ENCODE assay signal across 11 cellular contexts in the genomic region with DNA sequence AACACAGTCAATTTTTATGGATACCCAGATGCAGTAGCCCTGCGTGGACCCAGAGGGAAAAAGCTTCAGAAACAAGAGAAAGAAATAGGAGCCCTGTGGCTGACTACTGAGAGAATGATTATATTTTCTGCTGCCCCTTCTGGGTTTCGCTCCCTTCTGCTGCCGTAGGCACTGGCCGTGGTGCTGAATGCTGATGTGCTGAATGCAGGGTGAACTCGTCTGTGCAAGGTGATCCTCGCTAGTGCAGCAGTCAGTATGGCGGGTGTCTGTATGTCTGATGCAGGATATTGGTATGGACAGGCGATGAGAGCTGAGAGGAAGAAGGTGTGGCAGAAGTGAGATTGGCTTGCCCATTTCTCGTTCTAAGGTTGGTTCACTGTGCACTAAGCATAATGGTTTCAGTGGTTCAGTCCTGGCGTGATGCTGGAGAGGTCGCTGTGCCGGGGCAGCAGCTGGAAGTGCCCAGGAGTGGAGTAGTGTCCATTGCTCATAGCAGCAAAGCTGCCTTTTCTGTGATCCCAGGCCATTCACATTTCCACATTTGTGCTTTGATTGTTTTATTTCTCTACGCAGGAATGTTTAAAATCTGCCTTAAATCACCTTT.
DNase-seq lines count a peak whose midpoint lies in the region; ATAC-seq and TF ChIP-seq lines count a peak whose summit lies in the region.
"Had no signal": no experiment of that assay in that cellular context is flagged by ENCODE, and none has a peak within 500 bp of the region (broad histone marks: within the 10 kb centered on the region; RNA-seq: fewer than 3 reads in every experiment).

No MANE protein-coding gene starts in this region.

- H3K27ac Mint-ChIP-seq in activated naive CD8-positive, alpha-beta T cell treated with anti-CD3 and anti-CD28 coated beads, Interleukin-2, amount 50 U/mL, for 24 hours: no peak overlapping the region
- H3K27ac Mint-ChIP-seq in CD4-positive, alpha-beta memory T cell: no peak overlapping the region
- H3K27ac Mint-ChIP-seq: activated B cell treated with CpG ODN at 0.5 μM for 24 hours had no signal

- peak; percentile 72 for DNase-seq in AG20443 (ENCODE audit: low spot score)
- peak; percentile 50 for DNase-seq in HuH-7 (ENCODE audit: low spot score)
- DNase-seq in activated naive CD8-positive, alpha-beta T cell treated with anti-CD3 and anti-CD28 coated beads, Interleukin-2, amount 50 U/mL, for 24 hours: peak; percentile 17
- peak; percentile 75 for DNase-seq in iPS-NIHi11 (ENCODE audit: low spot score)
- no peak for DNase-seq in germinal center (ENCODE audit: low spot score)
- DNase-seq in lower leg skin (ENCODE audit: low spot score in 2 of 2): no peak
- no peak for DNase-seq in CD4-positive, alpha-beta memory T cell
- DNase-seq in NK-92 treated with Interleukin-12 subunit alpha and Interleukin-12 subunit beta, amount 100 ng/mL, for 24 hours (lab: John Stamatoyannopoulos, UW): no peak
- DNase-seq: activated B cell treated with CpG ODN at 0.5 μM for 24 hours, NCI-H187 treated with DMSO at 0.1 percent for 48 hours had no signal

- no peaks in the 10 kb centered on the region for H3K36me3 ChIP-seq in CD4-positive, alpha-beta memory T cell (ENCODE audit: insufficient read depth, low read length)

- no peaks in the 10 kb centered on the region for H3K27me3 ChIP-seq in CD4-positive, alpha-beta memory T cell (ENCODE audit: insufficient read depth, low read length)

- peaks cover 5% of the 10 kb centered on the region for H3K27me3 Mint-ChIP-seq in activated naive CD8-positive, alpha-beta T cell treated with anti-CD3 and anti-CD28 coated beads, Interleukin-2, amount 50 U/mL, for 24 hours
- peaks cover 8 to 16% of the 10 kb centered on the region in 2 donors for H3K27me3 Mint-ChIP-seq in CD4-positive, alpha-beta memory T cell

- no peak overlapping the region for H3K4me3 Mint-ChIP-seq in activated naive CD8-positive, alpha-beta T cell treated with anti-CD3 and anti-CD28 coated beads, Interleukin-2, amount 50 U/mL, for 24 hours
- no peak overlapping the region for H3K4me3 Mint-ChIP-seq in CD4-positive, alpha-beta memory T cell
- H3K4me3 Mint-ChIP-seq: activated B cell treated with CpG ODN at 0.5 μM for 24 hours had no signal

- H3K9me3 Mint-ChIP-seq in activated naive CD8-positive, alpha-beta T cell treated with anti-CD3 and anti-CD28 coated beads, Interleukin-2, amount 50 U/mL, for 24 hours: no peaks in the 10 kb centered on the region
- peaks cover 0 to 10% (median 3%) of the 10 kb centered on the region in 8 donors for H3K9me3 Mint-ChIP-seq in CD4-positive, alpha-beta memory T cell
- H3K9me3 Mint-ChIP-seq: activated B cell treated with CpG ODN at 0.5 μM for 24 hours had no signal

- no peaks in the 10 kb centered on the region for H3K9me3 ChIP-seq in CD4-positive, alpha-beta memory T cell (ENCODE audit: control insufficient read depth in 1 of 2, low read length in 2 of 2)

- H3K27ac ChIP-seq in CD4-positive, alpha-beta memory T cell (ENCODE audit: low read depth, low read length): no peak overlapping the region
- H3K27ac ChIP-seq: parathyroid adenoma had no signal

- POLR2A ChIA-PET in CD4-positive, alpha-beta memory T cell (lab: Charles Lee; ENCODE audit: partially characterized antibody): no interaction called here

- H3K4me3 ChIP-seq in lower leg skin (ENCODE audit: low read depth, poor library complexity, severe bottlenecking): no peak overlapping the region
- no peak overlapping the region for H3K4me3 ChIP-seq in CD4-positive, alpha-beta memory T cell (ENCODE audit: low read length in 2 of 2)

- H3K4me1 Mint-ChIP-seq in activated naive CD8-positive, alpha-beta T cell treated with anti-CD3 and anti-CD28 coated beads, Interleukin-2, amount 50 U/mL, for 24 hours: no peaks in the 10 kb centered on the region
- H3K4me1 Mint-ChIP-seq in CD4-positive, alpha-beta memory T cell: no peaks in the 10 kb centered on the region
- H3K4me1 Mint-ChIP-seq: activated B cell treated with CpG ODN at 0.5 μM for 24 hours had no signal

- no peaks in the 10 kb centered on the region for H3K36me3 Mint-ChIP-seq in activated naive CD8-positive, alpha-beta T cell treated with anti-CD3 and anti-CD28 coated beads, Interleukin-2, amount 50 U/mL, for 24 hours (ENCODE audit: low read depth)
- H3K36me3 Mint-ChIP-seq in CD4-positive, alpha-beta memory T cell: no peaks in the 10 kb centered on the region

- intact Hi-C loops in lower leg skin (cut with DNase I; ENCODE audit: low total_unique reads): no loop called here
- intact Hi-C loops in CD4-positive, alpha-beta memory T cell (cut with micrococcal nuclease): no loop called here

- CTCF ChIA-PET in CD4-positive, alpha-beta memory T cell (lab: Charles Lee; ENCODE audit: partially characterized antibody): no interaction called here

- 34 to 43% methylated on average over 13 of the region's 13 CpGs for WGBS in lower leg skin, 2 donors

- no peak for TF ChIP-seq POLR2A in lower leg skin (IDR thresholded peaks at IDR 0.05)

- no peak for ATAC-seq in activated naive CD8-positive, alpha-beta T cell treated with anti-CD3 and anti-CD28 coated beads, Interleukin-2, amount 50 U/mL, for 24 hours

- TF ChIP-seq CTCF in lower leg skin (IDR thresholded peaks at IDR 0.05): no peak

- no peaks in the 10 kb centered on the region for H3K4me1 ChIP-seq in CD4-positive, alpha-beta memory T cell (ENCODE audit: insufficient read depth, low read length)
- H3K4me1 ChIP-seq: parathyroid adenoma had no signal

Comparison
In these comparisons a context has a peak if more than half of its experiments do, and no peak if none do; other contexts are left out.
1. DNase-seq: peak in AG20443 (single experiment), HuH-7 (single experiment), activated naive CD8-positive, alpha-beta T cell treated with anti-CD3 and anti-CD28 coated beads, Interleukin-2, amount 50 U/mL, for 24 hours (single experiment) and iPS-NIHi11 (single experiment); none in germinal center (single experiment), lower leg skin (0 of 2), CD4-positive, alpha-beta memory T cell (0 of 5) and NK-92 treated with Interleukin-12 subunit alpha and Interleukin-12 subunit beta, amount 100 ng/mL, for 24 hours (single experiment).